2 cellular contexts compared by ENCODE assay signal in the genomic region with DNA sequence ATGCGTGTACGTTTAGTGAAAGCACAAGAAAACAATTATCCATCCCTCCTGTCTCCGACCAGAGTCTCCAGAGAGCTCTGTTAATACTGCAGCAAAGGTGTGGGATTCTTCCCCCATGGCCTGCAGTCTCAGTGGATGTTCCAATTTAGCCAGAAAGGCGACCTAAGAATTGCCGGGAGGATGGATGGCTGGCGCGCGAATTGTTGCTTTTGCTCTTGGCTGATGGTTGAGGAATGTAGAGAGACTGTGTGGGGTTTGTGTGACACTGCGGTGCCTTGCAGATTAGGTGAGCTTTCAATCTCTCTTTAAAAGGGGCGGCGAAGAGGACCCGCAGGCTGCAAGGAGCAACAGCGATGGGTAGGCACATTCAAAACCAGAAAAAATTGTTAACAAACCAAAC.
A peak's percentile ranks its signal among the peaks of the same experiment; 100 is the strongest.
TF ChIP-seq lines count a peak whose summit lies in the region.

No MANE protein-coding gene starts in this region.

TF ChIP-seq in HepG2, 621 proteins besides CTCF, POLR2A, EP300 and RAD21:
- TF ChIP-seq RBM22 (optimal IDR thresholded peaks at IDR 0.05; ENCODE audit: low read length) (peak; percentile 41), ZSCAN21 (CRISPR knock-in tag; IDR thresholded peaks at IDR 0.05; ENCODE audit: borderline replicate concordance) (no peak), ZNF552 (CRISPR knock-in tag; IDR thresholded peaks at IDR 0.05; ENCODE audit: borderline replicate concordance) (no peak), ZNF44 (CRISPR knock-in tag; IDR thresholded peaks at IDR 0.05) (no peak), POLR2G (IDR thresholded peaks at IDR 0.05; ENCODE audit: low read depth, low read length) (peak; percentile 39; the same call in 1 of the 2 replicates)

TF ChIP-seq in GM12878, 131 proteins besides CTCF, POLR2A, EP300 and RAD21:
- no peak for TF ChIP-seq IRF5 (IDR thresholded peaks at IDR 0.05; ENCODE audit: borderline replicate concordance)
- peak; percentile 46 for TF ChIP-seq POLR2AphosphoS5 (IDR thresholded peaks at IDR 0.05; ENCODE audit: low read length)
